22 cellular contexts compared by ENCODE assay signal in genomic region chr9:90855208-90856000, GRCh38. TPM values are rescaled to one million over a fixed set of nuclear protein-coding genes. Genes with fewer than 3 reads are reported as not detected.
DNase-seq lines count a peak whose midpoint lies in the region; ATAC-seq and TF ChIP-seq lines count a peak whose summit lies in the region.
"Had no signal": no experiment of that assay in that cellular context is flagged by ENCODE, and none has a peak within 500 bp of the region (broad histone marks: within the 10 kb centered on the region; RNA-seq: fewer than 3 reads in every experiment).

No MANE protein-coding gene starts in this region.

- no peaks in the 10 kb centered on the region for H3K27me3 ChIP-seq in neutrophil
- peaks cover 0 to 45% of the 10 kb centered on the region in 2 experiments for H3K27me3 ChIP-seq in mesenchymal stem cell (ENCODE audit: control insufficient read depth in 1 of 2, insufficient read depth in 1 of 2, low read length in 2 of 2)
- H3K27me3 ChIP-seq: transverse colon had no signal

- ATAC-seq in HG03457 (IDR thresholded peaks at IDR 0.05; ENCODE audit: unreplicated experiment) (no peak), HG02981 (IDR thresholded peaks at IDR 0.05; ENCODE audit: unreplicated experiment) (no peak)
- ATAC-seq: activated CD4-positive, CD25-positive, alpha-beta regulatory T cell treated with anti-CD3 and anti-CD28 coated beads, Interleukin-2, amount 50 U/mL, for 24 hours; activated CD8-positive, alpha-beta T cell treated with anti-CD3 and anti-CD28 coated beads, Interleukin-2, amount 10 ng/mL, durations not matched to agents 7 days and 5 days; mucosa of descending colon; stimulated activated naive CD8-positive, alpha-beta T cell treated with anti-CD3 and anti-CD28 coated beads, Interleukin-15, Interleukin-2, amounts not matched to agents 100 U/mL and 50 U/mL, for 24 hours had no signal

- no peak overlapping the region for H2AK5ac ChIP-seq in mesenchymal stem cell (ENCODE audit: low read length, severe bottlenecking)

- H3K23ac ChIP-seq in mesenchymal stem cell (ENCODE audit: low read length in 2 of 2): no peak overlapping the region

- H4K91ac ChIP-seq in mesenchymal stem cell (ENCODE audit: low read length): no peak overlapping the region

- H3K36me3 ChIP-seq in neutrophil: peaks cover 89% of the 10 kb centered on the region
- H3K36me3 ChIP-seq in mesenchymal stem cell (ENCODE audit: control insufficient read depth in 1 of 2, insufficient read depth in 2 of 2, low read depth in 1 of 2, low read length in 2 of 2): peaks cover 0 to 3% of the 10 kb centered on the region in 2 experiments
- H3K36me3 ChIP-seq: left ventricle myocardium inferior, transverse colon had no signal

- no peak overlapping the region for H4K8ac ChIP-seq in mesenchymal stem cell (ENCODE audit: low read length)

- H3K4me1 ChIP-seq in neutrophil (ENCODE audit: control insufficient read depth in 1 of 2, insufficient read depth in 1 of 2, low read depth in 1 of 2, low read length in 1 of 2): no peaks in the 10 kb centered on the region
- peaks cover 5% of the 10 kb centered on the region for H3K4me1 ChIP-seq in mesenchymal stem cell (ENCODE audit: control insufficient read depth, insufficient read depth, low read depth, low read length)
- H3K4me1 ChIP-seq: transverse colon had no signal

- no peak overlapping the region for H3K18ac ChIP-seq in mesenchymal stem cell (ENCODE audit: low read depth in 1 of 2, low read length in 2 of 2)

- no peaks in the 10 kb centered on the region for H3K9me3 ChIP-seq in neutrophil
- no peaks in the 10 kb centered on the region for H3K9me3 ChIP-seq in mesenchymal stem cell (ENCODE audit: control insufficient read depth, low read length)
- H3K9me3 ChIP-seq: left ventricle myocardium inferior, mucosa of descending colon, SK-N-SH, transverse colon had no signal

- no peak overlapping the region for H3K4me2 ChIP-seq in mesenchymal stem cell (ENCODE audit: low read length, poor library complexity, severe bottlenecking)
- H3K4me2 ChIP-seq: SK-N-SH had no signal

- no peak overlapping the region for H2BK120ac ChIP-seq in mesenchymal stem cell (ENCODE audit: low read depth, low read length)

- 98% methylated on average over 4 of the region's 5 CpGs for WGBS in mesenchymal stem cell

- no peak overlapping the region for H2BK15ac ChIP-seq in mesenchymal stem cell (ENCODE audit: low read depth, poor library complexity, severe bottlenecking)

- no peak overlapping the region for H2BK12ac ChIP-seq in mesenchymal stem cell (ENCODE audit: low read length in 2 of 2)

- H3K27ac ChIP-seq in neutrophil (peak overlapping the region; percentile 23), mesenchymal stem cell (ENCODE audit: low read length, poor library complexity, severe bottlenecking) (no peak overlapping the region)
- H3K27ac ChIP-seq: left ventricle myocardium inferior, skin epidermis, transverse colon had no signal

- no peak overlapping the region for H3K9ac ChIP-seq in mesenchymal stem cell (ENCODE audit: low read length)
- H3K9ac ChIP-seq: SK-N-SH had no signal

- H3K14ac ChIP-seq in mesenchymal stem cell (ENCODE audit: low read length in 2 of 2): no peak overlapping the region

- DNase-seq in DMS53 (lab: John Stamatoyannopoulos, UW) (peak; percentile 68), NCI-H146 treated with DMSO at 0.1 percent for 48 hours (lab: John Stamatoyannopoulos, UW; ENCODE audit: unreplicated experiment) (peak; percentile 26), RPMI8226 (peak; percentile 53), mesenchymal stem cell (no peak)
- no peak for DNase-seq in activated CD4-positive, CD25-positive, alpha-beta regulatory T cell (lab: John Stamatoyannopoulos, UW)
- DNase-seq: activated CD8-positive, alpha-beta T cell treated with anti-CD3 and anti-CD28 coated beads, Interleukin-2, amount 10 ng/mL, durations not matched to agents 7 days and 5 days; activated naive CD8-positive, alpha-beta T cell treated with anti-CD3 and anti-CD28 coated beads for 36 hours; GOT3; left ventricle myocardium inferior; mucosa of descending colon; NCI-H1048; NCI-H2227 treated with DMSO at 0.1 percent for 48 hours; SK-N-SH; stimulated activated CD4-positive, alpha-beta T cell treated with anti-CD3 and anti-CD28 coated beads, Interleukin-2, amount 100 ng/mL, for 48 hours; stimulated activated naive CD8-positive, alpha-beta T cell treated with anti-CD3 and anti-CD28 coated beads, Interleukin-15, Interleukin-2, amounts not matched to agents 100 U/mL and 50 U/mL, for 24 hours; T-helper 9 cell; transverse colon had no signal

- H2AFZ ChIP-seq in mesenchymal stem cell (ENCODE audit: low read depth, low read length): no peak overlapping the region

- no peak overlapping the region for H3K4ac ChIP-seq in mesenchymal stem cell (ENCODE audit: low read depth in 1 of 2, low read length in 2 of 2)

- H3K4me3 ChIP-seq in neutrophil (ENCODE audit: low read depth in 1 of 2, low read length in 1 of 2) (no peak overlapping the region), mesenchymal stem cell (ENCODE audit: insufficient read depth in 1 of 2, low read depth in 1 of 2, low read length in 2 of 2) (no peak overlapping the region)
- H3K4me3 ChIP-seq: left ventricle myocardium inferior, mucosa of descending colon, skin epidermis, transverse colon had no signal

- no peak overlapping the region for H2BK5ac ChIP-seq in mesenchymal stem cell (ENCODE audit: low read depth, low read length, poor library complexity, severe bottlenecking)

- no peak for TF ChIP-seq CTCF in neutrophil (IDR thresholded peaks at IDR 0.05)

- peaks cover 1% of the 10 kb centered on the region for H3K79me1 ChIP-seq in mesenchymal stem cell (replicated peaks; ENCODE audit: low read length, poor library complexity, severe bottlenecking)

RNA-seq across cellular contexts. Expression of gene SYK, which starts 53.8 kb away (rescaled TPM):
- polyA plus RNA-seq in mesenchymal stem cell (2013, experiment 1 of 2): 23.7 TPM
- polyA plus RNA-seq in mesenchymal stem cell (2013, experiment 2 of 2): 22.9 TPM
- polyA plus RNA-seq: SK-N-SH had no signal

Comparison
In these comparisons a context has a peak if more than half of its experiments do, and no peak if none do; other contexts are left out.
1. DNase-seq: peak in DMS53 (single experiment), NCI-H146 treated with DMSO at 0.1 percent for 48 hours (single experiment) and RPMI8226 (single experiment); none in activated CD4-positive, CD25-positive, alpha-beta regulatory T cell (0 of 4) and mesenchymal stem cell (single experiment).